In genomic region chr1:221099747-221100146, GRCh38 we compare ENCODE assay signal across 22 cellular contexts.
DNase-seq lines count a peak whose midpoint lies in the region; ATAC-seq and TF ChIP-seq lines count a peak whose summit lies in the region.
"Had no signal": no experiment of that assay in that cellular context is flagged by ENCODE, and none has a peak within 500 bp of the region (broad histone marks: within the 10 kb centered on the region; RNA-seq: fewer than 3 reads in every experiment).

No MANE protein-coding gene starts in this region.

- H3K9ac ChIP-seq in subcutaneous abdominal adipose tissue (ENCODE audit: low read length in 5 of 5), result peak overlapping the region in 2 of 5 donors; percentile 26 to 36
- H3K9ac ChIP-seq: KMS-11 had no signal

- peaks cover 5 to 53% (median 40%) of the 10 kb centered on the region in 5 donors for H3K4me1 ChIP-seq in subcutaneous abdominal adipose tissue (ENCODE audit: control insufficient read depth in 5 of 5, insufficient read depth in 5 of 5, low read length in 5 of 5)
- H3K4me1 ChIP-seq: foreskin keratinocyte had no signal

- DNase-seq in Right ventricle myocardium inferior (ENCODE audit: missing footprints) (no peak), left ventricle myocardium superior (no peak), NCI-H69 (lab: John Stamatoyannopoulos, UW) (peak; percentile 8), GDM1 (lab: John Stamatoyannopoulos, UW) (no peak)
- DNase-seq: dorsolateral prefrontal cortex; foreskin keratinocyte; hypothalamus; islet precursor cell; mesendoderm; NCI-H1048; NCI-H2081 treated with DMSO at 0.1 percent for 48 hours; NCI-H510A; nephron progenitor cell; stimulated activated CD4-positive, alpha-beta T cell treated with anti-CD3 and anti-CD28 coated beads, Interleukin-4, amount 100 ng/mL, for 4 hours; T-cell had no signal

- no peaks in the 10 kb centered on the region for H3K36me3 Mint-ChIP-seq in nephron (ENCODE audit: low read depth)
- H3K36me3 Mint-ChIP-seq: T-cell had no signal

- no peak for TF ChIP-seq CTCF in nephron (IDR thresholded peaks at IDR 0.05; ENCODE audit: unreplicated experiment in 3 of 3)

- H3K27ac Mint-ChIP-seq in nephron, result peak overlapping the region in 2 of 3 experiments; percentile 8 to 46
- H3K27ac Mint-ChIP-seq: nephron progenitor cell, progenitor cell of endocrine pancreas, T-cell had no signal

- no peaks in the 10 kb centered on the region for H3K9me3 Mint-ChIP-seq in nephron

- no peaks in the 10 kb centered on the region for H3K9me3 ChIP-seq in subcutaneous abdominal adipose tissue (ENCODE audit: control insufficient read depth in 5 of 5, low read length in 5 of 5)

- peaks cover 21% of the 10 kb centered on the region for H3K4me1 Mint-ChIP-seq in nephron

- intact Hi-C loops in Right ventricle myocardium inferior (cut with DNase I), result no loop called here
- intact Hi-C loops in left ventricle myocardium superior (cut with micrococcal nuclease), result no loop called here

- no peak overlapping the region for H3K4me3 Mint-ChIP-seq in nephron
- H3K4me3 Mint-ChIP-seq: nephron progenitor cell, T-cell had no signal

- peak overlapping the region; percentile 69 for H3K27ac ChIP-seq in subcutaneous abdominal adipose tissue (ENCODE audit: low read depth, low read length)
- H3K27ac ChIP-seq: foreskin keratinocyte, KMS-11, VCaP had no signal

- no peaks in the 10 kb centered on the region for H3K27me3 ChIP-seq in subcutaneous abdominal adipose tissue (ENCODE audit: control insufficient read depth in 5 of 5, insufficient read depth in 4 of 5, low read length in 5 of 5)
- H3K27me3 ChIP-seq: foreskin keratinocyte had no signal

- no peak overlapping the region for H3K4me3 ChIP-seq in subcutaneous abdominal adipose tissue (ENCODE audit: low read depth in 1 of 5, low read length in 5 of 5)
- H3K4me3 ChIP-seq: dorsolateral prefrontal cortex had no signal

- H3K27me3 Mint-ChIP-seq in nephron (ENCODE audit: low read depth), result peaks cover 12% of the 10 kb centered on the region

- no peaks in the 10 kb centered on the region for H3K36me3 ChIP-seq in subcutaneous abdominal adipose tissue (ENCODE audit: control insufficient read depth in 5 of 5, insufficient read depth in 5 of 5, low read length in 5 of 5)

- ATAC-seq in Right ventricle myocardium inferior (peak; percentile 14), left ventricle myocardium superior (no peak), HG02571 (IDR thresholded peaks at IDR 0.05; ENCODE audit: unreplicated experiment) (no peak), HG02642 (IDR thresholded peaks at IDR 0.05; ENCODE audit: poor library complexity, unreplicated experiment) (no peak)
- ATAC-seq: foreskin keratinocyte, T-cell had no signal
